Comparison of ENCODE assay signal across 20 cellular contexts in the genomic region with DNA sequence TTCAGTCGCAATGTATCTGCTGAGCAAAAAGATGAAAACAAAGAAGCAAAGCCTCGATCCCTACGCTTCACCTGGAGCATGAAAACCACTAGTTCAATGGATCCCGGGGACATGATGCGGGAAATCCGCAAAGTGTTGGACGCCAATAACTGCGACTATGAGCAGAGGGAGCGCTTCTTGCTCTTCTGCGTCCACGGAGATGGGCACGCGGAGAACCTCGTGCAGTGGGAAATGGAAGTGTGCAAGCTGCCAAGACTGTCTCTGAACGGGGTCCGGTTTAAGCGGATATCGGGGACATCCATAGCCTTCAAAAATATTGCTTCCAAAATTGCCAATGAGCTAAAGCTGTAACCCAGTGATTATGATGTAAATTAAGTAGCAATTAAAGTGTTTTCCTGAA. TPM values are rescaled to one million over a fixed set of nuclear protein-coding genes. Genes with fewer than 3 reads are reported as not detected.
DNase-seq lines count a peak whose midpoint lies in the region; ATAC-seq and TF ChIP-seq lines count a peak whose summit lies in the region.
"Had no signal": no experiment of that assay in that cellular context is flagged by ENCODE, and none has a peak within 500 bp of the region (broad histone marks: within the 10 kb centered on the region; RNA-seq: fewer than 3 reads in every experiment).

No MANE protein-coding gene starts in this region.

- in situ Hi-C loops in Panc1 (cut with HindIII; ENCODE audit: low pct_unique_long_range_greater_than_20kb, low sequenced_read_pairs), result no loop called here

- H3K4me3 Mint-ChIP-seq in activated T-cell treated with anti-CD3 and anti-CD28 coated beads, Interleukin-2, amount 50 U/mL, for 24 hours, result no peak overlapping the region
- H3K4me3 Mint-ChIP-seq in activated T-cell treated with anti-CD3 and anti-CD28 coated beads, Interleukin-2, amount 50 U/mL, for 72 hours, result no peak overlapping the region

- DNase-seq in activated T-cell treated with anti-CD3 and anti-CD28 coated beads, Interleukin-2, amount 50 U/mL, for 24 hours, result no peak
- DNase-seq in activated T-cell treated with anti-CD3 and anti-CD28 coated beads, Interleukin-2, amount 50 U/mL, for 72 hours, result no peak
- DNase-seq in Panc1 (ENCODE audit: low read depth, low spot score), result no peak
- DNase-seq in islet precursor cell, result peak; percentile 10
- peak; percentile 28 to 35 for DNase-seq in suprapubic skin (ENCODE audit: low spot score in 2 of 2)
- DNase-seq in AG08395 (ENCODE audit: low spot score), result no peak
- no peak for DNase-seq in SW 1271 (lab: John Stamatoyannopoulos, UW)
- no peak for DNase-seq in GM10266 (ENCODE audit: extremely low spot score)
- DNase-seq: 8988T; BE2C; CD4-positive, alpha-beta memory T cell; DMS153; GDM1; KBM-7; NCI-H1105; NCI-H2081 treated with DMSO at 0.1 percent for 48 hours; NCI-H446 treated with DMSO at 0.1 percent for 48 hours; NK-92 treated with Interleukin-12 subunit alpha and Interleukin-12 subunit beta, amount 100 ng/mL, for 24 hours; SIG-M5 had no signal

- H3K36me3 Mint-ChIP-seq in activated T-cell treated with anti-CD3 and anti-CD28 coated beads, Interleukin-2, amount 50 U/mL, for 24 hours (ENCODE audit: low read depth), result peaks cover 88% of the 10 kb centered on the region
- peaks cover 0 to 23% of the 10 kb centered on the region in 2 donors for H3K36me3 Mint-ChIP-seq in activated T-cell treated with anti-CD3 and anti-CD28 coated beads, Interleukin-2, amount 50 U/mL, for 72 hours (ENCODE audit: insufficient read depth in 2 of 2)

- WGBS in suprapubic skin, result 96% methylated on average over 18 of the region's 18 CpGs

- H3K27ac Mint-ChIP-seq in activated T-cell treated with anti-CD3 and anti-CD28 coated beads, Interleukin-2, amount 50 U/mL, for 24 hours, result peak overlapping the region; percentile 23
- no peak overlapping the region for H3K27ac Mint-ChIP-seq in activated T-cell treated with anti-CD3 and anti-CD28 coated beads, Interleukin-2, amount 50 U/mL, for 72 hours
- H3K27ac Mint-ChIP-seq: CD4-positive, alpha-beta memory T cell had no signal

- H3K4me3 ChIP-seq in Panc1 (ENCODE audit: low read depth in 2 of 2, low read length in 2 of 2) (no peak overlapping the region), suprapubic skin (no peak overlapping the region)

- ATAC-seq in activated T-cell treated with anti-CD3 and anti-CD28 coated beads, Interleukin-2, amount 50 U/mL, for 72 hours (replicated peaks in 1 of 2), result no peak
- no peak for ATAC-seq in Panc1
- ATAC-seq: HepG2 had no signal

- H3K9me3 ChIP-seq in Panc1 (ENCODE audit: control insufficient read depth, insufficient read depth, low read depth, low read length) (no peaks in the 10 kb centered on the region), suprapubic skin (no peaks in the 10 kb centered on the region)
- H3K9me3 ChIP-seq: BE2C had no signal

- H3K4me1 ChIP-seq in Panc1 (ENCODE audit: control insufficient read depth, insufficient read depth, low read length) (no peaks in the 10 kb centered on the region), suprapubic skin (peaks cover 11% of the 10 kb centered on the region)

- H3K27me3 ChIP-seq in Panc1 (ENCODE audit: control insufficient read depth, insufficient read depth, low read length) (no peaks in the 10 kb centered on the region), suprapubic skin (no peaks in the 10 kb centered on the region)
- H3K27me3 ChIP-seq: BE2C had no signal

- H3K36me3 ChIP-seq in Panc1 (ENCODE audit: control insufficient read depth, insufficient read depth, low read length) (peaks cover 8% of the 10 kb centered on the region), suprapubic skin (peaks cover 61% of the 10 kb centered on the region)

- no peaks in the 10 kb centered on the region for H3K27me3 Mint-ChIP-seq in activated T-cell treated with anti-CD3 and anti-CD28 coated beads, Interleukin-2, amount 50 U/mL, for 24 hours
- H3K27me3 Mint-ChIP-seq in activated T-cell treated with anti-CD3 and anti-CD28 coated beads, Interleukin-2, amount 50 U/mL, for 72 hours (ENCODE audit: low read depth), result no peaks in the 10 kb centered on the region
- H3K27me3 Mint-ChIP-seq: CD4-positive, alpha-beta memory T cell had no signal

- POLR2A ChIA-PET in Panc1 (lab: Charles Lee), result no interaction called here

- CTCF ChIA-PET in Panc1 (lab: Charles Lee), result no interaction called here

- TF ChIP-seq POLR2A in suprapubic skin (IDR thresholded peaks at IDR 0.05), result no peak

- TF ChIP-seq CTCF in Panc1 (IDR thresholded peaks at IDR 0.05) (no peak), suprapubic skin (IDR thresholded peaks at IDR 0.05) (no peak), GM10266 (IDR thresholded peaks at IDR 0.05; ENCODE audit: control insufficient read depth, insufficient read depth, low read depth, missing control alignments) (no peak)

- peaks cover 20% of the 10 kb centered on the region for H3K4me1 Mint-ChIP-seq in activated T-cell treated with anti-CD3 and anti-CD28 coated beads, Interleukin-2, amount 50 U/mL, for 24 hours (ENCODE audit: low read depth)
- H3K4me1 Mint-ChIP-seq in activated T-cell treated with anti-CD3 and anti-CD28 coated beads, Interleukin-2, amount 50 U/mL, for 72 hours (ENCODE audit: low read depth), result peaks cover 10% of the 10 kb centered on the region

- no peak for TF ChIP-seq EP300 in suprapubic skin (IDR thresholded peaks at IDR 0.05)

- no peaks in the 10 kb centered on the region for H3K9me3 Mint-ChIP-seq in activated T-cell treated with anti-CD3 and anti-CD28 coated beads, Interleukin-2, amount 50 U/mL, for 24 hours
- H3K9me3 Mint-ChIP-seq in activated T-cell treated with anti-CD3 and anti-CD28 coated beads, Interleukin-2, amount 50 U/mL, for 72 hours, result no peaks in the 10 kb centered on the region

- intact Hi-C loops in Panc1 (cut with micrococcal nuclease; ENCODE audit: unreplicated experiment), result no loop called here

- H3K27ac ChIP-seq in Panc1 (ENCODE audit: low read length) (no peak overlapping the region), suprapubic skin (no peak overlapping the region)

- BruUV-seq in Panc1 (replicated peaks; lab: Mats Ljungman, UMichigan), result TSS peak; percentile 53

RNA-seq across cellular contexts. Expression of gene CKB, which starts 19.8 kb away (rescaled TPM):
- 1 to 10 TPM; 7.0 to 9.5 TPM for total RNA-seq in activated T-cell treated with anti-CD3 and anti-CD28 coated beads, Interleukin-2, amount 50 U/mL, for 72 hours
- total RNA-seq in Panc1 (2021; ENCODE audit: unreplicated experiment), result 436 TPM
- polyA plus RNA-seq in Panc1 (2012; ENCODE audit: insufficient read length), result 1,631 TPM
- total RNA-seq in suprapubic skin, result 100 to 1,000 TPM; 107 to 172 (median 128) TPM

RNA-seq across cellular contexts. Expression of gene TRMT61A, which starts 26.1 kb away (rescaled TPM):
- 1 to 10 TPM; 6.3 to 8.4 TPM for total RNA-seq in activated T-cell treated with anti-CD3 and anti-CD28 coated beads, Interleukin-2, amount 50 U/mL, for 72 hours
- 22.9 TPM for total RNA-seq in Panc1 (2021; ENCODE audit: unreplicated experiment)
- polyA plus RNA-seq in Panc1 (2012; ENCODE audit: insufficient read length), result 23.8 TPM
- total RNA-seq in suprapubic skin, result 10 to 100 TPM; 15.9 to 21.9 (median 18.5) TPM

RNA-seq across cellular contexts. Expression of gene BAG5, which starts 59.6 kb away (rescaled TPM):
- total RNA-seq in activated T-cell treated with anti-CD3 and anti-CD28 coated beads, Interleukin-2, amount 50 U/mL, for 72 hours, result 10 to 100 TPM; 29.3 TPM
- total RNA-seq in Panc1 (2021; ENCODE audit: unreplicated experiment) (22.5 TPM), suprapubic skin (10 to 100 TPM; 30.2 to 55.1 (median 39.9) TPM)
- polyA plus RNA-seq in Panc1 (2012; ENCODE audit: insufficient read length), result 9.1 TPM

RNA-seq across cellular contexts. Expression of gene COA8, which starts 59.9 kb away (rescaled TPM):
- total RNA-seq in activated T-cell treated with anti-CD3 and anti-CD28 coated beads, Interleukin-2, amount 50 U/mL, for 72 hours, result 10 to 100 TPM; 40.0 to 47.8 TPM
- 42.2 TPM for total RNA-seq in Panc1 (2021; ENCODE audit: unreplicated experiment)
- polyA plus RNA-seq in Panc1 (2012; ENCODE audit: insufficient read length), result 34.1 TPM
- total RNA-seq in suprapubic skin, result 10 to 100 TPM; 17.1 to 30.3 (median 21.9) TPM

Comparison
In these comparisons a context has a peak if more than half of its experiments do, and no peak if none do; other contexts are left out.
1. DNase-seq: peak in islet precursor cell (single experiment) and suprapubic skin (2 of 2); none in activated T-cell treated with anti-CD3 and anti-CD28 coated beads, Interleukin-2, amount 50 U/mL, for 24 hours (single experiment), activated T-cell treated with anti-CD3 and anti-CD28 coated beads, Interleukin-2, amount 50 U/mL, for 72 hours (0 of 2), Panc1 (single experiment), AG08395 (single experiment), SW 1271 (0 of 2) and GM10266 (single experiment).
2. RNA of gene CKB, which starts 19.8 kb away (total RNA-seq): 436 TPM in Panc1 (single experiment) and 107 to 172 TPM in suprapubic skin; 7.0 to 9.5 TPM in activated T-cell treated with anti-CD3 and anti-CD28 coated beads, Interleukin-2, amount 50 U/mL, for 72 hours; every median in the first group is over 10 times any median in the second.